In genomic region chr19:16316506-16316882, GRCh38 we compare ENCODE assay signal across 11 cellular contexts. TPM values are rescaled to one million over a fixed set of nuclear protein-coding genes. Genes with fewer than 3 reads are reported as not detected.
A peak's percentile ranks its signal among the peaks of the same experiment; 100 is the strongest.
DNase-seq lines count a peak whose midpoint lies in the region; ATAC-seq and TF ChIP-seq lines count a peak whose summit lies in the region.
"Had no signal": no experiment of that assay in that cellular context is flagged by ENCODE, and none has a peak within 500 bp of the region (broad histone marks: within the 10 kb centered on the region; RNA-seq: fewer than 3 reads in every experiment).

No MANE protein-coding gene starts in this region.

- ATAC-seq in omental fat pad (ENCODE audit: low FRiP score), result peak; percentile 6
- no peak for ATAC-seq in foreskin keratinocyte
- ATAC-seq in GM19452 (IDR thresholded peaks at IDR 0.05; ENCODE audit: unreplicated experiment), result no peak

- H3K36me3 ChIP-seq in cardiac muscle cell (no peaks in the 10 kb centered on the region), esophagus (ENCODE audit: control insufficient read depth in 2 of 2, insufficient read depth in 2 of 2, low read length in 1 of 2) (no peaks in the 10 kb centered on the region), vagina (no peaks in the 10 kb centered on the region)

- intact Hi-C loops in cardiac septum (cut with DNase I), result no loop called here
- intact Hi-C loops in vagina (cut with DNase I), result no loop called here

- no peak for TF ChIP-seq CTCF in cardiac muscle cell (IDR thresholded peaks at IDR 0.05; ENCODE audit: low read depth, low read length)
- no peak for TF ChIP-seq CTCF in omental fat pad (IDR thresholded peaks at IDR 0.05)
- no peak for TF ChIP-seq CTCF in vagina (IDR thresholded peaks at IDR 0.05)
- no peak for TF ChIP-seq CTCF in foreskin keratinocyte (conservative IDR thresholded peaks at IDR 0.05)

- H3K4me1 ChIP-seq in cardiac muscle cell (ENCODE audit: low read depth), result peaks cover 15% of the 10 kb centered on the region
- peaks cover 0 to 4% of the 10 kb centered on the region in 2 donors for H3K4me1 ChIP-seq in esophagus (ENCODE audit: control insufficient read depth in 2 of 2, insufficient read depth in 2 of 2, low read length in 1 of 2)
- peaks cover 31% of the 10 kb centered on the region for H3K4me1 ChIP-seq in vagina
- no peaks in the 10 kb centered on the region for H3K4me1 ChIP-seq in foreskin keratinocyte

- DNase-seq in cardiac muscle cell (ENCODE audit: low read depth in 1 of 2, low spot score in 1 of 2), result no peak
- DNase-seq in cardiac septum (ENCODE audit: low spot score), result no peak
- DNase-seq in omental fat pad (ENCODE audit: low spot score), result no peak
- no peak for DNase-seq in vagina (ENCODE audit: extremely low spot score in 2 of 2)
- DNase-seq in foreskin keratinocyte, result no peak
- no peak for DNase-seq in NCI-H526 (lab: John Stamatoyannopoulos, UW)
- DNase-seq: ACHN; activated T-cell treated with anti-CD3 and anti-CD28 coated beads, Interleukin-2, amount 50 U/mL, for 48 hours; nucleus accumbens had no signal

- WGBS in esophagus, 2 donors, result 55 to 59% methylated on average over 3 of the region's 3 CpGs

- H3K27me3 ChIP-seq in cardiac muscle cell (no peaks in the 10 kb centered on the region), esophagus (ENCODE audit: control insufficient read depth in 1 of 2, insufficient read depth in 2 of 2, low read length in 2 of 2) (no peaks in the 10 kb centered on the region), vagina (no peaks in the 10 kb centered on the region), foreskin keratinocyte (peaks cover 12% of the 10 kb centered on the region)

- H3K27ac ChIP-seq in cardiac muscle cell (peak overlapping the region; percentile 65), esophagus (ENCODE audit: low read depth in 2 of 2, low read length in 1 of 2) (peak overlapping the region; percentile 66 to 72), vagina (peak overlapping the region; percentile 53), foreskin keratinocyte (no peak overlapping the region)

- TF ChIP-seq POLR2A in vagina (IDR thresholded peaks at IDR 0.05), result no peak

- no peaks in the 10 kb centered on the region for H3K9me3 ChIP-seq in cardiac muscle cell (ENCODE audit: low read depth)
- no peaks in the 10 kb centered on the region for H3K9me3 ChIP-seq in esophagus (ENCODE audit: control insufficient read depth in 2 of 2, insufficient read depth in 1 of 2, low read depth in 1 of 2, low read length in 1 of 2)
- no peaks in the 10 kb centered on the region for H3K9me3 ChIP-seq in vagina

- no peak overlapping the region for H3K4me3 ChIP-seq in cardiac muscle cell
- no peak overlapping the region for H3K4me3 ChIP-seq in esophagus (ENCODE audit: low read depth in 1 of 2, low read length in 2 of 2)
- H3K4me3 ChIP-seq in vagina, result no peak overlapping the region

RNA-seq across cellular contexts. Expression of gene KLF2, which starts 8.1 kb away (rescaled TPM):
- total RNA-seq in cardiac muscle cell, result 7.8 and 13.4 TPM in 2 replicates
- 10.9 and 12.1 TPM in 2 replicates for polyA plus RNA-seq in cardiac muscle cell
- total RNA-seq in cardiac septum, result 44.6 TPM
- 10 to 100 TPM in 1 of 2 donors, 1 to 10 TPM in 1; 2.4 to 12.1 TPM for polyA plus RNA-seq in esophagus
- 100 to 1,000 TPM in 2 of 4 donors, 10 to 100 TPM in 2; 61.1 to 160 (median 85.9) TPM for total RNA-seq in omental fat pad
- 252 TPM for total RNA-seq in vagina
- total RNA-seq in foreskin keratinocyte, result 0.32 and 0.65 TPM in 2 replicates
- 0.22 and 0.32 TPM in 2 replicates for polyA plus RNA-seq in foreskin keratinocyte
